ENCODE assay signal across 11 cellular contexts in genomic region chr5:143536364-143536763, GRCh38.
A peak's percentile ranks its signal among the peaks of the same experiment; 100 is the strongest.
DNase-seq lines count a peak whose midpoint lies in the region; ATAC-seq and TF ChIP-seq lines count a peak whose summit lies in the region.
"Had no signal": no experiment of that assay in that cellular context is flagged by ENCODE, and none has a peak within 500 bp of the region (broad histone marks: within the 10 kb centered on the region; RNA-seq: fewer than 3 reads in every experiment).

No MANE protein-coding gene starts in this region.

- H3K4me3 ChIP-seq in GM23248 (no peak overlapping the region), foreskin fibroblast (ENCODE audit: low read depth in 1 of 2, low read length in 2 of 2) (no peak overlapping the region), skeletal muscle satellite cell (ENCODE audit: low read length) (no peak overlapping the region), OCI-LY7 (ENCODE audit: low read depth, low read length, poor library complexity, severe bottlenecking) (no peak overlapping the region)

- 0 to 4% methylated on average over 3 of the region's 3 CpGs for WGBS in GM23248 (ENCODE audit: low coverage in 1 of 2, low lambda C conversion rate in 2 of 2, missing lambda C conversion rate in 2 of 2), 2 experiments

- H3K27ac ChIP-seq in GM23248 (peak overlapping the region; percentile 94), OCI-LY7 (ENCODE audit: low read depth, low read length, poor library complexity, severe bottlenecking) (no peak overlapping the region)

- H3K4me1 ChIP-seq in GM23248 (ENCODE audit: insufficient read depth) = peaks cover 22% of the 10 kb centered on the region
- H3K4me1 ChIP-seq in skeletal muscle satellite cell (ENCODE audit: control insufficient read depth, insufficient read depth, low read length) = peaks cover 15% of the 10 kb centered on the region
- no peaks in the 10 kb centered on the region for H3K4me1 ChIP-seq in OCI-LY7 (ENCODE audit: insufficient read depth, low read length, poor library complexity, severe bottlenecking)

- H3K36me3 ChIP-seq in GM23248 (ENCODE audit: low read depth) (no peaks in the 10 kb centered on the region), skeletal muscle satellite cell (ENCODE audit: insufficient read depth, low read length) (no peaks in the 10 kb centered on the region), OCI-LY7 (ENCODE audit: insufficient read depth, low read length) (no peaks in the 10 kb centered on the region)

- no peaks in the 10 kb centered on the region for H3K9me2 ChIP-seq in GM23248 (ENCODE audit: insufficient read depth)
- no peaks in the 10 kb centered on the region for H3K9me2 ChIP-seq in OCI-LY7 (ENCODE audit: insufficient read depth, low read length)

- H3K27me3 ChIP-seq in GM23248 (replicated peaks; ENCODE audit: insufficient read depth) (no peaks in the 10 kb centered on the region), skeletal muscle satellite cell (ENCODE audit: control insufficient read depth, insufficient read depth, low read length) (no peaks in the 10 kb centered on the region)

- BruUV-seq in OCI-LY7 (replicated peaks; lab: Mats Ljungman, UMichigan) = no TSS peak

- intact Hi-C loops in OCI-LY7 (cut with micrococcal nuclease; ENCODE audit: unreplicated experiment) = no loop called here

- TF ChIP-seq CTCF in foreskin fibroblast (IDR thresholded peaks at IDR 0.05; ENCODE audit: low read depth, low read length) (no peak), OCI-LY7 (conservative IDR thresholded peaks at IDR 0.05; ENCODE audit: low read length) (no peak)

- H3K9ac ChIP-seq in GM23248 = peak overlapping the region; percentile 63
- H3K9ac ChIP-seq in skeletal muscle satellite cell (ENCODE audit: low read depth, low read length) = peak overlapping the region; percentile 62

- H3K4me2 ChIP-seq in GM23248 (ENCODE audit: unreplicated experiment) = peak overlapping the region; percentile 44
- peak overlapping the region; percentile 32 for H3K4me2 ChIP-seq in skeletal muscle satellite cell (ENCODE audit: low read length)
- H3K4me2 ChIP-seq in OCI-LY7 (ENCODE audit: low read length) = no peak overlapping the region

- H3K9me3 ChIP-seq in GM23248 (ENCODE audit: low read depth) = no peaks in the 10 kb centered on the region
- H3K9me3 ChIP-seq in skeletal muscle satellite cell (replicated peaks; ENCODE audit: low read length) = no peaks in the 10 kb centered on the region
- peaks cover 12% of the 10 kb centered on the region for H3K9me3 ChIP-seq in OCI-LY7 (ENCODE audit: low read length)

- H3F3A ChIP-seq in GM23248 (ENCODE audit: insufficient read depth) = peaks cover 14% of the 10 kb centered on the region; the same call in 1 of the 2 replicates

- POLR2A ChIA-PET in OCI-LY7 (lab: Charles Lee) = interaction anchor here (0.5 to 1.3 kb wide), 4 partner anchors 11 to 102 kb away, joined by 3 to 5 read pairs (median 3); no protein-coding TSS in a partner anchor

- H3K79me2 ChIP-seq in GM23248 (ENCODE audit: insufficient read depth) = no peaks in the 10 kb centered on the region
- H3K79me2 ChIP-seq in OCI-LY7 (ENCODE audit: insufficient read depth, low read depth, low read length) = no peaks in the 10 kb centered on the region

- H4K20me1 ChIP-seq in GM23248 (ENCODE audit: insufficient read depth) (no peaks in the 10 kb centered on the region), OCI-LY7 (ENCODE audit: insufficient read depth, low read length) (no peaks in the 10 kb centered on the region)

- H2AFZ ChIP-seq in GM23248 = peak overlapping the region; percentile 93
- H2AFZ ChIP-seq in OCI-LY7 (ENCODE audit: low read length) = no peak overlapping the region

- CTCF ChIA-PET in OCI-LY7 (lab: Charles Lee; ENCODE audit: unreplicated experiment) = no interaction called here

- DNase-seq in GM23248 = peak; percentile 98
- DNase-seq in foreskin fibroblast = peak; percentile 96 to 97
- no peak for DNase-seq in anterior cingulate cortex (lab: John Stamatoyannopoulos, UW)
- no peak for DNase-seq in left lobe of liver (ENCODE audit: low spot score)
- no peak for DNase-seq in OCI-LY7 (ENCODE audit: low spot score)
- DNase-seq: activated effector memory CD4-positive, alpha-beta T cell treated with Interleukin-2 at 50 U/mL for 16 hours; foreskin melanocyte; Karpas-422; NCI-H524 treated with DMSO at 0.1 percent for 48 hours had no signal

- in situ Hi-C loops in GM23248 (cut with MboI) = no loop called here

- ATAC-seq in SK-N-SH treated with all-trans-retinoic acid at 6 μM for 48 hours (peak; percentile 98), left lobe of liver (no peak)

TF ChIP-seq in SK-N-SH treated with all-trans-retinoic acid at 6 μM for 48 hours, 23 proteins besides CTCF, POLR2A, EP300 and RAD21 (continues in another document):
- TF ChIP-seq CSDC2 (CRISPR knock-in tag; IDR thresholded peaks at IDR 0.05) (no peak), RARB (CRISPR knock-in tag; IDR thresholded peaks at IDR 0.05) (no peak), ZNF8 (CRISPR knock-in tag; IDR thresholded peaks at IDR 0.05) (no peak), CREB5 (CRISPR knock-in tag; IDR thresholded peaks at IDR 0.05; ENCODE audit: low read depth) (no peak), ZC3H10 (CRISPR knock-in tag; IDR thresholded peaks at IDR 0.05) (no peak), ZFP3 (CRISPR knock-in tag; IDR thresholded peaks at IDR 0.05) (no peak), POU6F1 (CRISPR knock-in tag; IDR thresholded peaks at IDR 0.05; ENCODE audit: borderline replicate concordance, low read depth) (no peak), ISL1 (CRISPR knock-in tag; IDR thresholded peaks at IDR 0.05) (no peak), ESRRG (CRISPR knock-in tag; IDR thresholded peaks at IDR 0.05) (no peak), PPARA (CRISPR knock-in tag; IDR thresholded peaks at IDR 0.05; ENCODE audit: borderline replicate concordance) (no peak), ZNF70 (CRISPR knock-in tag; IDR thresholded peaks at IDR 0.05) (no peak), TSHZ2 (CRISPR knock-in tag; IDR thresholded peaks at IDR 0.05) (no peak), ZNF565 (CRISPR knock-in tag; conservative IDR thresholded peaks at IDR 0.05; ENCODE audit: low read depth) (no peak), TCF4 (CRISPR knock-in tag; IDR thresholded peaks at IDR 0.05; ENCODE audit: borderline replicate concordance) (no peak), CSRNP3 (CRISPR knock-in tag; IDR thresholded peaks at IDR 0.05) (no peak)

Comparison
In these comparisons a context has a peak if more than half of its experiments do, and no peak if none do; other contexts are left out.
1. DNase-seq: peak in GM23248 (single experiment) and foreskin fibroblast (2 of 2); none in anterior cingulate cortex (0 of 58), left lobe of liver (single experiment) and OCI-LY7 (single experiment).